1 cellular context compared by ENCODE assay signal in the genomic region with DNA sequence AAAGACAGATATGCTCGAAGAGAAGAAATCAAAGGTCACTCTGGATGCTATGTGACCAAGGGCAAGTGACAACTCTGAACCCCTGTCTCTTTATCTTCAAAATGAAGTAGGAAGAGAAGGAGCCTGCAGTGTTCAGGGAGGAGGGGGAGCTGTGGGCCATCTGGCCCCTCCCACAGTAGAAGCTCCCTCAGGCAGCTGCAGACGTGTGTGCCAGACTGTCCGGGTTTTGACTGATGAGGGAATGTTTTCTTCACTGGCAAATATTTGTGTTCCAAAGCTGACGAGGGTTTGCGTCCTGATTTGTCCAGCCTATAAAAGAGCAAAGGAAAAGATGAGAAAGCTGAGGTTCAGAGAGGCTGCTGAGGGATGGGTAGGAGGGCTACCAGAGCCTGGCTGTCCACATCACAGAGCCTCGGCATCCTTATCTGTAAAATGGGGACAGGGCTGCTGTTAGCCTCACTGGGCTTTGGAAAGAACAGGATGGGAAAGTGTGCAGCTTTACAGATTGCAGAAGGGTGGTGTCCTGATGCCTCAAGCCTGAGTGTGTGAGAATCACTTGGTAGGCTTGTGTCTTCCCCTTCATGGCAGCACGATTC.
TF ChIP-seq lines count a peak whose summit lies in the region.

No MANE protein-coding gene starts in this region.

TF ChIP-seq in H1, 55 proteins besides CTCF, POLR2A, EP300 and RAD21:
- TF ChIP-seq, protein P1, sequence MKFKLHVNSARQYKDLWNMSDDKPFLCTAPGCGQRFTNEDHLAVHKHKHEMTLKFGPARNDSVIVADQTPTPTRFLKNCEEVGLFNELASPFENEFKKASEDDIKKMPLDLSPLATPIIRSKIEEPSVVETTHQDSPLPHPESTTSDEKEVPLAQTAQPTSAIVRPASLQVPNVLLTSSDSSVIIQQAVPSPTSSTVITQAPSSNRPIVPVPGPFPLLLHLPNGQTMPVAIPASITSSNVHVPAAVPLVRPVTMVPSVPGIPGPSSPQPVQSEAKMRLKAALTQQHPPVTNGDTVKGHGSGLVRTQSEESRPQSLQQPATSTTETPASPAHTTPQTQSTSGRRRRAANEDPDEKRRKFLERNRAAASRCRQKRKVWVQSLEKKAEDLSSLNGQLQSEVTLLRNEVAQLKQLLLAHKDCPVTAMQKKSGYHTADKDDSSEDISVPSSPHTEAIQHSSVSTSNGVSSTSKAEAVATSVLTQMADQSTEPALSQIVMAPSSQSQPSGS (IDR thresholded peaks at IDR 0.05; ENCODE audit: low read length), result no peak
- TF ChIP-seq RFX5 (IDR thresholded peaks at IDR 0.05; ENCODE audit: borderline replicate concordance, low read depth, low read length), result no peak
- TF ChIP-seq GABPA (IDR thresholded peaks at IDR 0.05; ENCODE audit: borderline replicate concordance, insufficient read depth, low read length), result no peak
- TF ChIP-seq NANOG (IDR thresholded peaks at IDR 0.05; ENCODE audit: insufficient read depth, low read depth, low read length, poor library complexity, severe bottlenecking), result no peak
- TF ChIP-seq ZNF274 (IDR thresholded peaks at IDR 0.05; ENCODE audit: borderline replicate concordance, extremely low read depth, low read length), result no peak
- no peak for TF ChIP-seq CHD2 (IDR thresholded peaks at IDR 0.05; ENCODE audit: low read length)
- no peak for TF ChIP-seq MAFK (IDR thresholded peaks at IDR 0.05; ENCODE audit: low read depth, low read length)
- TF ChIP-seq TEAD4 (IDR thresholded peaks at IDR 0.05; ENCODE audit: low read depth, low read length), result no peak
- no peak for TF ChIP-seq TAF7 (optimal IDR thresholded peaks at IDR 0.05; ENCODE audit: borderline replicate concordance, low read depth, low read length)
